In genomic region chr17:17205368-17206148, GRCh38 we compare ENCODE assay signal across 1 cellular context.
TF ChIP-seq lines count a peak whose summit lies in the region.

No MANE protein-coding gene starts in this region.

TF ChIP-seq in HEK293, 187 proteins besides CTCF, POLR2A, EP300 and RAD21 (continued from another document and continues in another):
- TF ChIP-seq PRDM2 (tag by site-specific recombination; IDR thresholded peaks at IDR 0.05; ENCODE audit: borderline replicate concordance) = 0 out of 2 replicates have a peak, but pooled peaks have one; percentile 53
- no peak for TF ChIP-seq ZNF626 (tag by site-specific recombination; IDR thresholded peaks at IDR 0.05)
- TF ChIP-seq ZBTB20 (tag by site-specific recombination; IDR thresholded peaks at IDR 0.05) = no peak; the same call in 1 of the 2 replicates
- no peak for TF ChIP-seq AEBP2 (tag by site-specific recombination; IDR thresholded peaks at IDR 0.05; ENCODE audit: borderline replicate concordance)
- no peak for TF ChIP-seq ZNF280C (tag by site-specific recombination; IDR thresholded peaks at IDR 0.05)
- no peak for TF ChIP-seq ZNF155 (tag by site-specific recombination; IDR thresholded peaks at IDR 0.05)
- TF ChIP-seq PRDM1 (tag by site-specific recombination; IDR thresholded peaks at IDR 0.05) = no peak
- no peak for TF ChIP-seq KLF1 (tag by site-specific recombination; IDR thresholded peaks at IDR 0.05)
- TF ChIP-seq WT1 (tag by site-specific recombination; IDR thresholded peaks at IDR 0.05) = no peak
- TF ChIP-seq ZNF23 (tag by site-specific recombination; IDR thresholded peaks at IDR 0.05; ENCODE audit: borderline replicate concordance) = no peak
- TF ChIP-seq ZFP3 (tag by site-specific recombination; IDR thresholded peaks at IDR 0.05; ENCODE audit: low read depth) = 0 out of 2 replicates have a peak, but pooled peaks have one; percentile 10
- no peak for TF ChIP-seq ZNF148 (tag by site-specific recombination; IDR thresholded peaks at IDR 0.05; ENCODE audit: borderline replicate concordance)
- TF ChIP-seq ZNF544 (tag by site-specific recombination; IDR thresholded peaks at IDR 0.05) = no peak
- TF ChIP-seq KLF16 (tag by site-specific recombination; IDR thresholded peaks at IDR 0.05) = no peak; the same call in 1 of the 2 replicates
- no peak for TF ChIP-seq ZNF585B (tag by site-specific recombination; IDR thresholded peaks at IDR 0.05)
- TF ChIP-seq ZNF16 (tag by site-specific recombination; IDR thresholded peaks at IDR 0.05; ENCODE audit: low read depth) = no peak
- TF ChIP-seq ZNF350 (tag by site-specific recombination; IDR thresholded peaks at IDR 0.05) = no peak
- no peak for TF ChIP-seq ZNF645 (tag by site-specific recombination; IDR thresholded peaks at IDR 0.05)
- TF ChIP-seq ZNF211 (tag by site-specific recombination; IDR thresholded peaks at IDR 0.05; ENCODE audit: low read depth) = no peak
- TF ChIP-seq ZBTB6 (tag by site-specific recombination; IDR thresholded peaks at IDR 0.05) = no peak
- TF ChIP-seq ZNF629 (tag by site-specific recombination; IDR thresholded peaks at IDR 0.05) = no peak
- TF ChIP-seq ZNF157 (tag by site-specific recombination; IDR thresholded peaks at IDR 0.05) = no peak
- TF ChIP-seq GLI2 (tag by site-specific recombination; IDR thresholded peaks at IDR 0.05; ENCODE audit: borderline replicate concordance, low read depth) = no peak
- TF ChIP-seq ZNF791 (tag by site-specific recombination; IDR thresholded peaks at IDR 0.05) = no peak
- no peak for TF ChIP-seq ZNF311 (tag by site-specific recombination; IDR thresholded peaks at IDR 0.05; ENCODE audit: borderline replicate concordance)
- peak; percentile 98 for TF ChIP-seq ZNF335 (tag by site-specific recombination; conservative IDR thresholded peaks at IDR 0.05)
- peak; percentile 64 for TF ChIP-seq ZBTB26 (tag by site-specific recombination; optimal IDR thresholded peaks at IDR 0.05)
- no peak for TF ChIP-seq HOXA7 (CRISPR knock-in tag; IDR thresholded peaks at IDR 0.05; ENCODE audit: borderline replicate concordance)
- TF ChIP-seq ZNF692 (tag by site-specific recombination; IDR thresholded peaks at IDR 0.05) = no peak
- no peak for TF ChIP-seq ZNF292 (tag by site-specific recombination; IDR thresholded peaks at IDR 0.05; ENCODE audit: borderline replicate concordance, low read depth)
- 0 out of 2 replicates have a peak, but pooled peaks have one; percentile 13 for TF ChIP-seq SP7 (tag by site-specific recombination; IDR thresholded peaks at IDR 0.05)
- TF ChIP-seq ZNF558 (tag by site-specific recombination; IDR thresholded peaks at IDR 0.05) = no peak
- TF ChIP-seq ZNF561 (tag by site-specific recombination; IDR thresholded peaks at IDR 0.05; ENCODE audit: borderline replicate concordance) = no peak
- TF ChIP-seq YY2 (tag by site-specific recombination; IDR thresholded peaks at IDR 0.05) = no peak
- TF ChIP-seq KLF17 (tag by site-specific recombination; IDR thresholded peaks at IDR 0.05) = no peak
- TF ChIP-seq ZNF48 (tag by site-specific recombination; IDR thresholded peaks at IDR 0.05) = no peak
- no peak for TF ChIP-seq ZFP41 (tag by site-specific recombination; IDR thresholded peaks at IDR 0.05; ENCODE audit: borderline replicate concordance)
